ENCODE assay signal across 1 cellular context in genomic region chr12:58586762-58587161, GRCh38.
TF ChIP-seq lines count a peak whose summit lies in the region.

No MANE protein-coding gene starts in this region.

TF ChIP-seq in GM23338, 12 proteins besides CTCF, POLR2A, EP300 and RAD21 (continued from another document):
- TF ChIP-seq REST (IDR thresholded peaks at IDR 0.05; ENCODE audit: unreplicated experiment) (no peak), EZH2 (IDR thresholded peaks at IDR 0.05; ENCODE audit: low read depth, unreplicated experiment) (no peak), ETS1 (IDR thresholded peaks at IDR 0.05) (no peak), EZH2phosphoT487 (IDR thresholded peaks at IDR 0.05; ENCODE audit: unreplicated experiment) (no peak), STAT1 (IDR thresholded peaks at IDR 0.05; ENCODE audit: unreplicated experiment) (no peak), ZNF331 (CRISPR knock-in tag; IDR thresholded peaks at IDR 0.05; ENCODE audit: low read depth) (no peak)
